Comparison of ENCODE assay signal across 8 cellular contexts in the genomic region with DNA sequence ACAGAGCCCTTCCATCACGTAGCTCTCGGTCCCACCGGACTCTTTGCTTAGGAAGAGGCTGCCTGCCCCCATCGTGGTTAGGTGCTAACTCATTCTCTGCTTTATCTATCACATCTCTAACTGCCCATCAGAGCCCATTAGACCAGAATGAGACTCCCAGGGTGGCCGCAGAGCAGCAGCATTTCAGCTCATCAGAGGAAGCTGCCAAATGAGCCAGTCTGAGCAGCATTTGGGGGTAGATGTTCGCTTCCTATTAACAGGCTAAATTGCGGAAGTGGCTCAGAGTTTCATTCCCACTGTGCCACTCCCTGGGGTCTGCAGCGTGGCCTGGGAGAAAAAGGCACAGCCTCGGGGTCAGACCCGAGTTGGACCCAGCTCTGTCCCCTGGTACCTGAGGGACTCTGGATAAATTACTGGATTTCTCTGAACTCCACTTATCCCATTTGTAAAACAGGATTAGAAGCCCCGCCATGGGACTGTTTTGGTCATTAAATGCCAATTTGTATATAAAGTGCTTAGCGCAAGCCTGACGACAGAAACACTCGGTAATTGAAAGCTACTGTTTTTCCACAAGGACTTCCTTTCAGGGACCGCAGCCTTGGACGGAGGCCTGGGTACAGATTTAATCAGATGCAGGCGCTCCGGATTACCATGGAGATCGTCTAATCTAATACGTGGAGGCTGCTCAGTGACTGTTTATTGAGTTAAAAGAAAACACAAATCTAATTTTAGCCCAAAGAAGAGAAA.
A peak's percentile ranks its signal among the peaks of the same experiment; 100 is the strongest.
DNase-seq lines count a peak whose midpoint lies in the region; TF ChIP-seq lines count a peak whose summit lies in the region.

No MANE protein-coding gene starts in this region.

- no peaks in the 10 kb centered on the region for H3K27me3 ChIP-seq in BLaER1 treated with 17β-estradiol and CSF1 and Interleukin-3, amounts not matched to agents 10 nM and 100 nM
- no peaks in the 10 kb centered on the region for H3K27me3 ChIP-seq in endodermal cell (ENCODE audit: control insufficient read depth, insufficient read depth, low read length, poor library complexity, severe bottlenecking)

- H3K9me3 ChIP-seq in BLaER1 treated with 17β-estradiol and CSF1 and Interleukin-3, amounts not matched to agents 10 nM and 100 nM (replicated peaks in 1 of 11): no peaks in the 10 kb centered on the region
- H3K9me3 ChIP-seq in endodermal cell (ENCODE audit: control insufficient read depth, low read length): no peaks in the 10 kb centered on the region

- H3K9ac ChIP-seq in BLaER1 treated with 17β-estradiol and CSF1 and Interleukin-3, amounts not matched to agents 10 nM and 100 nM: peak overlapping the region in 8 of 11 experiments; percentile 5 to 58 (median 28); a peak in 12 of 22 replicates
- H3K9ac ChIP-seq in endodermal cell (ENCODE audit: extremely low read depth, low read length, poor library complexity, severe bottlenecking): no peak overlapping the region

- no peak for TF ChIP-seq CTCF in choroid plexus epithelial cell (conservative IDR thresholded peaks at IDR 0.05; ENCODE audit: low read depth, low read length)
- TF ChIP-seq CTCF in endodermal cell (conservative IDR thresholded peaks at IDR 0.05): no peak

- H3K4me1 Mint-ChIP-seq in endodermal cell: peaks cover 17% of the 10 kb centered on the region

- no peak overlapping the region for H3K27ac Mint-ChIP-seq in endodermal cell

- WGBS in endodermal cell (ENCODE audit: insufficient coverage in 1 of 2, insufficient read length in 1 of 2), 2 experiments: 77 to 78% methylated on average over 16 to 20 of the region's 20 CpGs

- no peak overlapping the region for H3K4me3 ChIP-seq in BLaER1 treated with 17β-estradiol and CSF1 and Interleukin-3, amounts not matched to agents 10 nM and 100 nM
- H3K4me3 ChIP-seq in choroid plexus epithelial cell (ENCODE audit: low read depth, low read length): no peak overlapping the region
- no peak overlapping the region for H3K4me3 ChIP-seq in endodermal cell (ENCODE audit: low read length)

- H3K36me3 ChIP-seq in BLaER1 treated with 17β-estradiol and CSF1 and Interleukin-3, amounts not matched to agents 10 nM and 100 nM: peaks cover 0 to 9% (median 2%) of the 10 kb centered on the region in 11 experiments; a peak in 6 of 22 replicates
- no peaks in the 10 kb centered on the region for H3K36me3 ChIP-seq in endodermal cell (ENCODE audit: control insufficient read depth, insufficient read depth, low read length)

- peaks cover 12% of the 10 kb centered on the region for H3K36me3 Mint-ChIP-seq in endodermal cell (ENCODE audit: low read depth)

- peak overlapping the region; percentile 52 to 89 (median 76) for H3K4me2 ChIP-seq in BLaER1 treated with 17β-estradiol and CSF1 and Interleukin-3, amounts not matched to agents 10 nM and 100 nM

- no peaks in the 10 kb centered on the region for H3K9me3 Mint-ChIP-seq in endodermal cell

- H3K4me1 ChIP-seq in BLaER1 treated with 17β-estradiol and CSF1 and Interleukin-3, amounts not matched to agents 10 nM and 100 nM: peaks cover 23 to 27% (median 25%) of the 10 kb centered on the region in 10 experiments
- no peaks in the 10 kb centered on the region for H3K4me1 ChIP-seq in endodermal cell (ENCODE audit: control insufficient read depth, insufficient read depth, low read length)

- DNase-seq in Kasumi-1 (lab: John Stamatoyannopoulos, UW): peak; percentile 21 to 44
- peak; percentile 47 for DNase-seq in choroid plexus epithelial cell (ENCODE audit: low read depth)
- DNase-seq in myocyte (ENCODE audit: low read depth): peak; percentile 10
- no peak for DNase-seq in NCI-H2196 treated with DMSO at 0.1 percent for 48 hours (lab: John Stamatoyannopoulos, UW; ENCODE audit: unreplicated experiment)
- no peak for DNase-seq in effector CD4-positive, alpha-beta T cell
- DNase-seq in endodermal cell: no peak
- no peak for DNase-seq in T1000 (lab: John Stamatoyannopoulos, UW)

- peaks cover 0 to 28% (median 9%) of the 10 kb centered on the region in 11 experiments; a peak in 9 of 22 replicates for H4K20me1 ChIP-seq in BLaER1 treated with 17β-estradiol and CSF1 and Interleukin-3, amounts not matched to agents 10 nM and 100 nM

- H3K27ac ChIP-seq in BLaER1 treated with 17β-estradiol and CSF1 and Interleukin-3, amounts not matched to agents 10 nM and 100 nM: peak overlapping the region in 4 of 11 experiments; percentile 8 to 35 (median 18); a peak in 2 of 22 replicates
- no peak overlapping the region for H3K27ac ChIP-seq in endodermal cell (ENCODE audit: low read depth, low read length)

- peaks cover 4% of the 10 kb centered on the region for H3K27me3 Mint-ChIP-seq in endodermal cell (ENCODE audit: insufficient read depth)

- H3K4me3 Mint-ChIP-seq in endodermal cell: no peak overlapping the region

Comparison
In these comparisons a context has a peak if more than half of its experiments do, and no peak if none do; other contexts are left out.
1. DNase-seq: peak in Kasumi-1 (2 of 2), choroid plexus epithelial cell (single experiment) and myocyte (single experiment); none in NCI-H2196 treated with DMSO at 0.1 percent for 48 hours (single experiment), effector CD4-positive, alpha-beta T cell (single experiment), endodermal cell (single experiment) and T1000 (single experiment).